Comparison of ENCODE assay signal across 15 cellular contexts in genomic region chr1:30088594-30089556, GRCh38.
DNase-seq lines count a peak whose midpoint lies in the region; ATAC-seq lines count a peak whose summit lies in the region.
"Had no signal": no experiment of that assay in that cellular context is flagged by ENCODE, and none has a peak within 500 bp of the region (broad histone marks: within the 10 kb centered on the region; RNA-seq: fewer than 3 reads in every experiment).

No MANE protein-coding gene starts in this region.

- peaks cover 9% of the 10 kb centered on the region for H3K4me1 ChIP-seq in adipocyte (ENCODE audit: control insufficient read depth, insufficient read depth, low read length)

- H3K27me3 ChIP-seq in adipocyte (replicated peaks; ENCODE audit: control insufficient read depth, insufficient read depth, low read length) = peaks cover 3% of the 10 kb centered on the region

- H3K36me3 ChIP-seq in adipocyte (ENCODE audit: control insufficient read depth, insufficient read depth, low read length, severe bottlenecking) = no peaks in the 10 kb centered on the region
- H3K36me3 ChIP-seq: sigmoid colon, suprapubic skin had no signal

- ATAC-seq in HG02852 (IDR thresholded peaks at IDR 0.05; ENCODE audit: unreplicated experiment) = no peak

- peak; percentile 67 for DNase-seq in DMS 273 (lab: John Stamatoyannopoulos, UW; ENCODE audit: unreplicated experiment)
- no peak for DNase-seq in DMS 273 treated with DMSO at 0.1 percent for 48 hours (lab: John Stamatoyannopoulos, UW)
- DNase-seq in NCI-H2171 treated with DMSO at 0.1 percent for 48 hours (lab: John Stamatoyannopoulos, UW) = peak; percentile 98
- peak; percentile 12 for DNase-seq in adipocyte (ENCODE audit: low read depth)
- DNase-seq in retina = peak; percentile 53
- no peak for DNase-seq in activated CD4-positive, alpha-beta T cell treated with anti-CD3 and anti-CD28 coated beads, Interleukin-2, amount 50 U/mL, for 48 hours
- no peak for DNase-seq in HK-2 (ENCODE audit: unreplicated experiment)
- DNase-seq: activated CD4-positive, alpha-beta T cell treated with anti-CD3 and anti-CD28 coated beads, Interleukin-2, amount 50 U/mL, for 4 hours; central memory CD4-positive, alpha-beta T cell; erythroblast; KG1; sigmoid colon; T-helper 2 cell had no signal

- H3K9ac ChIP-seq in adipocyte (ENCODE audit: low read length) = no peak overlapping the region

- H3K4me3 ChIP-seq in adipocyte (ENCODE audit: low read length) = no peak overlapping the region
- H3K4me3 ChIP-seq: sigmoid colon, suprapubic skin had no signal

- peaks cover 34% of the 10 kb centered on the region for H3K9me3 ChIP-seq in adipocyte (ENCODE audit: control insufficient read depth, low read length)

Comparison
In these comparisons a context has a peak if more than half of its experiments do, and no peak if none do; other contexts are left out.
1. DNase-seq: peak in DMS 273 (single experiment), NCI-H2171 treated with DMSO at 0.1 percent for 48 hours (single experiment), adipocyte (single experiment) and retina (single experiment); none in DMS 273 treated with DMSO at 0.1 percent for 48 hours (single experiment), activated CD4-positive, alpha-beta T cell treated with anti-CD3 and anti-CD28 coated beads, Interleukin-2, amount 50 U/mL, for 48 hours (0 of 2) and HK-2 (single experiment).